ENCODE assay signal across 27 cellular contexts in the genomic region with DNA sequence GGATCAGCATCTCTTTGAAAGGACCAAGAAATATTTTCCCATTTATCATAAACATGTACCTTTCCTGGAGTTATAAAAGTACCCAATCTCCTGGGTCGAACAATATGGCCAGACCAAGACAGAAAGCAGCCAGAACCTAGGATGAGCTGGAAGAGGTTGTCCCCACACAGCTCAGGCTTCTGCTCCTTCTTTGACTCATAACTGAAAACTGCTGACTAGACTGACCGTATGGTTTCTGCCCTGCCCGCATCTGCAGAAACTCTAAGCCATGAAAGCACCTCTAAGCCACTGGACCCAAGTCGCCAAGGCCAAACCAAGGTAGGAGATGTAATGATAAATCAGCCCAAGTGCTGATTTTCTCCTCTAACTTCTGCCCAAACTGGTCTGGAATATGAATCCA.
"Had no signal": no experiment of that assay in that cellular context is flagged by ENCODE, and none has a peak within 500 bp of the region (broad histone marks: within the 10 kb centered on the region; RNA-seq: fewer than 3 reads in every experiment).

No MANE protein-coding gene starts in this region.

- H3K4me1 ChIP-seq: stomach, suprapubic skin, testis, thyroid gland, tibial artery, transverse colon, uterus, vagina had no signal

- H3K4me3 ChIP-seq: stomach, suprapubic skin, testis, thoracic aorta, thyroid gland, tibial artery, tibial nerve, transverse colon, upper lobe of left lung, upper lobe of right lung, uterus, vagina had no signal

- H3K9me3 ChIP-seq: stomach, suprapubic skin, testis, thoracic aorta, thyroid gland, tibial artery, tibial nerve, transverse colon, upper lobe of left lung, upper lobe of right lung, uterus, vagina had no signal

- ATAC-seq: stimulated activated effector memory CD8-positive, alpha-beta T cell treated with anti-CD3 and anti-CD28 coated beads, Interleukin-12 subunit alpha, Interleukin-12 subunit beta, amount 100 ng/mL, for 72 hours; stimulated activated memory B cell treated with anti-CD40 and anti-IgM and Interleukin-4, amounts not matched to agents 10 μg/mL and 1 μg/mL and 100 μg/mL, for 72 hours; stimulated activated naive B cell treated with anti-CD40 and anti-IgM and Interleukin-4, amounts not matched to agents 10 μg/mL and 1 μg/mL and 100 μg/mL, for 72 hours; stimulated activated naive CD8-positive, alpha-beta T cell treated with anti-CD3 and anti-CD28 coated beads, Interleukin-15, amount 100 ng/mL, for 72 hours; stimulated activated naive CD8-positive, alpha-beta T cell treated with anti-CD3 and anti-CD28 coated beads, Interleukin-15, Interleukin-2, amounts not matched to agents 100 U/mL and 50 U/mL, for 24 hours; upper lobe of right lung had no signal

- DNase-seq: stimulated activated CD4-positive, alpha-beta T cell treated with anti-CD3 and anti-CD28 coated beads, Interleukin-2, amount 100 ng/mL, for 48 hours; stimulated activated CD4-positive, alpha-beta T cell treated with anti-CD3 and anti-CD28 coated beads, Interleukin-4, amount 100 ng/mL, for 1 hour; stimulated activated CD4-positive, alpha-beta T cell treated with anti-CD3 and anti-CD28 coated beads, Interleukin-4, amount 100 ng/mL, for 24 hours; stimulated activated CD4-positive, alpha-beta T cell treated with anti-CD3 and anti-CD28 coated beads, Interleukin-4, amount 100 ng/mL, for 4 hours; stimulated activated CD8-positive, alpha-beta memory T cell treated with anti-CD3 and anti-CD28 coated beads, Interleukin-4, amount 100 ng/mL, for 48 hours; stimulated activated naive B cell treated with anti-CD40 and anti-IgM and Interleukin-4, amounts not matched to agents 10 μg/mL and 1 μg/mL and 100 μg/mL, for 72 hours; stimulated activated naive CD4-positive, alpha-beta T cell; stimulated activated naive CD4-positive, alpha-beta T cell treated with Interleukin-2 at 50 U/mL for 16 hours; stimulated activated naive CD8-positive, alpha-beta T cell treated with anti-CD3 and anti-CD28 coated beads, Interleukin-15, amount 100 ng/mL, for 72 hours; stimulated activated naive CD8-positive, alpha-beta T cell treated with anti-CD3 and anti-CD28 coated beads, Interleukin-15, Interleukin-2, amounts not matched to agents 100 U/mL and 50 U/mL, for 24 hours; stomach; substantia nigra; testis; thyroid gland; tibial artery; transverse colon; trophoblast cell; upper lobe of left lung; upper lobe of right lung; uterus had no signal

- H3K27ac ChIP-seq: stomach, suprapubic skin, testis, thoracic aorta, thyroid gland, tibial artery, tibial nerve, transverse colon, upper lobe of left lung, upper lobe of right lung, uterus, vagina had no signal

- H3K36me3 ChIP-seq: stomach, suprapubic skin, thoracic aorta, thyroid gland, tibial artery, tibial nerve, transverse colon, upper lobe of left lung, upper lobe of right lung, uterus, vagina had no signal

- H3K27me3 ChIP-seq: stomach, suprapubic skin, testis, thyroid gland, tibial artery, tibial nerve, transverse colon, upper lobe of left lung, upper lobe of right lung, uterus, vagina had no signal

- FAIRE-seq: urothelium cell line had no signal
